In genomic region chr6:139833592-139833991, GRCh38 we compare ENCODE assay signal across 22 cellular contexts.
"Had no signal": no experiment of that assay in that cellular context is flagged by ENCODE, and none has a peak within 500 bp of the region (broad histone marks: within the 10 kb centered on the region; RNA-seq: fewer than 3 reads in every experiment).

No MANE protein-coding gene starts in this region.

- H3K9me3 Mint-ChIP-seq: endodermal cell had no signal

- H3K36me3 ChIP-seq: neutrophil, sigmoid colon, uterus had no signal

- H3K9me3 ChIP-seq: neutrophil, sigmoid colon, uterus had no signal

- H3K4me3 Mint-ChIP-seq: endodermal cell, nephron progenitor cell had no signal

- H3K4me3 ChIP-seq: coronary artery, hepatocyte, sigmoid colon, uterus had no signal

- DNase-seq: central memory CD4-positive, alpha-beta T cell; effector CD4-positive, alpha-beta T cell; endodermal cell; erythroblast; foreskin keratinocyte; head of caudate nucleus; kidney; left cardiac atrium; mesenchymal stem cell; midbrain; nephron progenitor cell; posterior cingulate gyrus; sigmoid colon; small intestine; stimulated activated CD4-positive, alpha-beta T cell treated with anti-CD3 and anti-CD28 coated beads, Interleukin-12 subunit alpha, Interleukin-12 subunit beta, amount 100 ng/mL, for 4 hours; stimulated activated naive CD4-positive, alpha-beta T cell treated with Interleukin-2 at 50 U/mL for 16 hours; trophoblast cell; uterus had no signal

- H3K27ac ChIP-seq: coronary artery, foreskin keratinocyte, hepatocyte, neutrophil, sigmoid colon, uterus had no signal

- H2AFZ ChIP-seq: hepatocyte had no signal

- H3K4me2 ChIP-seq: hepatocyte had no signal

- H3K27me3 ChIP-seq: foreskin keratinocyte, hepatocyte, neutrophil, sigmoid colon, uterus had no signal

- ATAC-seq: foreskin keratinocyte had no signal

- H3K27ac Mint-ChIP-seq: endodermal cell, nephron progenitor cell had no signal

- H3K4me1 Mint-ChIP-seq: endodermal cell had no signal

- FAIRE-seq: endothelial cell of umbilical vein, kidney, small intestine had no signal

- H3K4me1 ChIP-seq: foreskin keratinocyte, sigmoid colon, uterus had no signal

- H3K79me2 ChIP-seq: hepatocyte had no signal
